Comparison of ENCODE assay signal across 15 cellular contexts in genomic region chr18:31723639-31723997, GRCh38. TPM values are rescaled to one million over a fixed set of nuclear protein-coding genes. Genes with fewer than 3 reads are reported as not detected.
A peak's percentile ranks its signal among the peaks of the same experiment; 100 is the strongest.
DNase-seq lines count a peak whose midpoint lies in the region; ATAC-seq, FAIRE-seq and TF ChIP-seq lines count a peak whose summit lies in the region.
"Had no signal": no experiment of that assay in that cellular context is flagged by ENCODE, and none has a peak within 500 bp of the region (broad histone marks: within the 10 kb centered on the region; RNA-seq: fewer than 3 reads in every experiment).

No MANE protein-coding gene starts in this region.

- H3K79me2 ChIP-seq in keratinocyte (ENCODE audit: control insufficient read depth, insufficient read depth, low read length): no peaks in the 10 kb centered on the region

- peaks cover 33 to 50% of the 10 kb centered on the region in 2 donors for H3K27me3 Mint-ChIP-seq in effector memory CD8-positive, alpha-beta T cell

- no peak for ATAC-seq in HG03097 (IDR thresholded peaks at IDR 0.05; ENCODE audit: low FRiP score, unreplicated experiment)
- no peak for ATAC-seq in effector memory CD8-positive, alpha-beta T cell (replicated peaks)

- H3K4me1 ChIP-seq in keratinocyte (ENCODE audit: control insufficient read depth, extremely low read depth, insufficient read depth, low read length): peaks cover 9% of the 10 kb centered on the region

- in situ Hi-C loops in astrocyte of the cerebellum (cut with HindIII; ENCODE audit: low sequenced_read_pairs): no loop called here

- no peaks in the 10 kb centered on the region for H3K27me3 ChIP-seq in keratinocyte (ENCODE audit: control insufficient read depth, extremely low read depth, insufficient read depth, low read length)

- peak; percentile 2 for DNase-seq in Daoy (ENCODE audit: low read depth)
- DNase-seq in astrocyte of the cerebellum (ENCODE audit: low read depth): no peak
- no peak for DNase-seq in keratinocyte (ENCODE audit: low read depth, low spot score)
- DNase-seq in skeletal muscle cell (ENCODE audit: low read depth): no peak
- DNase-seq in effector memory CD8-positive, alpha-beta T cell: no peak
- no peak for DNase-seq in stimulated activated CD4-positive, alpha-beta T cell treated with anti-CD3 and anti-CD28 coated beads, Interleukin-12 subunit alpha, Interleukin-12 subunit beta, amount 100 ng/mL, for 4 hours
- DNase-seq in effector CD4-positive, alpha-beta T cell: no peak
- DNase-seq: activated CD4-positive, alpha-beta T cell treated with anti-CD3 and anti-CD28 coated beads, Interleukin-2, amount 50 U/mL, for 1 hour; CD4-positive, alpha-beta T cell; immature natural killer cell; NCI-H1105 treated with DMSO at 0.1 percent for 48 hours; NCI-H774 had no signal

- H3K4me1 Mint-ChIP-seq in effector memory CD8-positive, alpha-beta T cell (ENCODE audit: low read depth in 2 of 2): peaks cover 5 to 7% of the 10 kb centered on the region in 2 donors

- H3K36me3 Mint-ChIP-seq in effector memory CD8-positive, alpha-beta T cell (ENCODE audit: insufficient read depth): no peaks in the 10 kb centered on the region
- H3K36me3 Mint-ChIP-seq: activated naive CD4-positive, alpha-beta T cell treated with anti-CD3 and anti-CD28 coated beads, Interleukin-2, amount 10 ng/mL, durations not matched to agents 7 days and 5 days had no signal

- no peak overlapping the region for H3K4me3 Mint-ChIP-seq in effector memory CD8-positive, alpha-beta T cell

- H3K27ac Mint-ChIP-seq in effector memory CD8-positive, alpha-beta T cell: no peak overlapping the region
- H3K27ac Mint-ChIP-seq: activated naive CD4-positive, alpha-beta T cell treated with anti-CD3 and anti-CD28 coated beads, Interleukin-2, amount 10 ng/mL, durations not matched to agents 7 days and 5 days; CD4-positive, alpha-beta T cell; immature natural killer cell had no signal

- H2AFZ ChIP-seq in keratinocyte (ENCODE audit: control insufficient read depth, low read length): peak overlapping the region; percentile 62

- TF ChIP-seq CTCF in astrocyte of the cerebellum (IDR thresholded peaks at IDR 0.05; ENCODE audit: low read depth, low read length, missing control alignments) (no peak), keratinocyte (optimal IDR thresholded peaks at IDR 0.05 in 1 of 3, IDR thresholded peaks at IDR 0.05 in 1 of 3, conservative IDR thresholded peaks at IDR 0.05 in 1 of 3; ENCODE audit: extremely low read depth in 1 of 3, insufficient read depth in 2 of 3, low read length in 3 of 3) (no peak)

- H3K4me2 ChIP-seq in keratinocyte (ENCODE audit: control insufficient read depth, extremely low read depth, insufficient read depth, low read depth, low read length): peak overlapping the region; percentile 91

- no peaks in the 10 kb centered on the region for H4K20me1 ChIP-seq in keratinocyte (ENCODE audit: control insufficient read depth, extremely low read depth, insufficient read depth, low read length)

- no peak overlapping the region for H3K9ac ChIP-seq in keratinocyte (ENCODE audit: control insufficient read depth, extremely low read depth, insufficient read depth, low read length)

- peaks cover 0 to 8% of the 10 kb centered on the region in 2 donors for H3K9me3 Mint-ChIP-seq in effector memory CD8-positive, alpha-beta T cell

- no peak overlapping the region for H3K27ac ChIP-seq in keratinocyte (ENCODE audit: control insufficient read depth, insufficient read depth, low read length)

- peak overlapping the region; percentile 53 for H3K4me3 ChIP-seq in astrocyte of the cerebellum (ENCODE audit: low read depth, low read length)
- H3K4me3 ChIP-seq in keratinocyte (ENCODE audit: control insufficient read depth in 2 of 3, extremely low read depth in 1 of 3, insufficient read depth in 2 of 3, low read depth in 1 of 3, low read length in 3 of 3): peak overlapping the region; percentile 40 to 73 (median 65)
- H3K4me3 ChIP-seq in skeletal muscle cell (ENCODE audit: low read depth, low read length): peak overlapping the region; percentile 53

- H3K36me3 ChIP-seq in keratinocyte (ENCODE audit: control insufficient read depth in 2 of 2, extremely low read depth in 1 of 2, insufficient read depth in 2 of 2, low read length in 2 of 2): no peaks in the 10 kb centered on the region

- no peaks in the 10 kb centered on the region for H3K9me1 ChIP-seq in keratinocyte (ENCODE audit: control insufficient read depth, extremely low read depth, insufficient read depth, low read length)

- dilution Hi-C loops in keratinocyte (cut with MboI; ENCODE audit: extremely low pct_ligation_motif_present, low sequenced_read_pairs): no loop called here

- FAIRE-seq in keratinocyte (lab: Jason Lieb, UNC): no peak
- FAIRE-seq: HTR-8/SVneo had no signal

- H3K9me3 ChIP-seq in keratinocyte (ENCODE audit: control insufficient read depth, low read depth, low read length): no peaks in the 10 kb centered on the region

RNA-seq across cellular contexts. Expression of gene SLC25A52, which starts 37.1 kb away (rescaled TPM):
- not detected in 2 replicates for total RNA-seq in Daoy (2014; rRNA removed; shearing (Covaris generic))
- 0.04 TPM in 1 of 3 replicates, not detected in the others for polyA plus RNA-seq in keratinocyte
- not detected for polyA plus RNA-seq in keratinocyte (2011; ENCODE audit: low read depth)
- not detected in 2 replicates for polyA plus RNA-seq in keratinocyte (2011; cell fraction: cytosol; rRNA removed)
- polyA plus RNA-seq in keratinocyte (2011; cell fraction: nucleus; rRNA removed): 0.09 TPM in 1 of 2 replicates, not detected in the other
- 0.28 TPM in 1 of 2 replicates, not detected in the other for polyA plus RNA-seq in keratinocyte (2012; ENCODE audit: low replicate concordance)
- 0.16 TPM in 1 of 3 replicates, not detected in the others for polyA minus RNA-seq in keratinocyte
- polyA minus RNA-seq in keratinocyte (2011; cell fraction: cytosol; rRNA and poly(A)+ RNA removed): not detected
- not detected in 2 replicates for polyA minus RNA-seq in keratinocyte (2011; cell fraction: nucleus; rRNA and poly(A)+ RNA removed)
- total RNA-seq: CD4-positive, alpha-beta T cell had no signal
- polyA plus RNA-seq: immature natural killer cell had no signal

RNA-seq across cellular contexts. Expression of gene B4GALT6, which starts 39.2 kb away (rescaled TPM):
- 5.8 and 6.0 TPM in 2 replicates for total RNA-seq in Daoy (2014; rRNA removed; shearing (Covaris generic))
- polyA plus RNA-seq in keratinocyte: 2.3 to 7.1 TPM (median 5.0 TPM) in 3 replicates
- polyA plus RNA-seq in keratinocyte (2011; ENCODE audit: low read depth): 1.0 TPM
- 2.0 and 4.2 TPM in 2 replicates for polyA plus RNA-seq in keratinocyte (2011; cell fraction: cytosol; rRNA removed)
- 5.4 and 6.5 TPM in 2 replicates for polyA plus RNA-seq in keratinocyte (2011; cell fraction: nucleus; rRNA removed)
- 2.1 and 6.6 TPM in 2 replicates for polyA plus RNA-seq in keratinocyte (2012; ENCODE audit: low replicate concordance)
- polyA minus RNA-seq in keratinocyte: 2.7 to 6.1 TPM (median 4.9 TPM) in 3 replicates
- polyA minus RNA-seq in keratinocyte (2011; cell fraction: cytosol; rRNA and poly(A)+ RNA removed): 3.5 TPM
- 2.2 and 8.3 TPM in 2 replicates for polyA minus RNA-seq in keratinocyte (2011; cell fraction: nucleus; rRNA and poly(A)+ RNA removed)
